6 cellular contexts compared by ENCODE assay signal in genomic region chr10:44249933-44250332, GRCh38.
DNase-seq lines count a peak whose midpoint lies in the region; ATAC-seq, FAIRE-seq and TF ChIP-seq lines count a peak whose summit lies in the region.
"Not testable (repeated sequence)": the region's sequence is repeated elsewhere in the genome, so short reads cannot be mapped to it uniquely, and the experiment has no call there.

No MANE protein-coding gene starts in this region.

- H3K9ac ChIP-seq in ES-I3 (ENCODE audit: low read depth, low read length) = peak overlapping the region; percentile 55; the same call in 1 of the 2 replicates
- H3K9ac ChIP-seq in HUES6 (ENCODE audit: low read length); OCI-LY3 (ENCODE audit: low read length); H1 (replicated peaks in 1 of 4; ENCODE audit: extremely low read depth in 1 of 4, low read depth in 3 of 4, low read length in 3 of 4); HepG2 (ENCODE audit: insufficient read depth, low read depth, low read length); neuronal stem cell (ENCODE audit: low read depth, low read length, poor library complexity): not testable (repeated sequence)

- not testable (repeated sequence) for H3K27ac ChIP-seq in HUES6 (ENCODE audit: low read depth, low read length); OCI-LY3 (ENCODE audit: low read length); H1 (ENCODE audit: low read depth, low read length); HepG2 (ENCODE audit: extremely low read length, insufficient read depth, low read length); neuronal stem cell (replicated peaks; ENCODE audit: low read length)

- TF ChIP-seq POLR2A in H1 (IDR thresholded peaks at IDR 0.05; ENCODE audit: control extremely low read depth in 1 of 2, low read depth in 2 of 2, low read length in 2 of 2); HepG2 (IDR thresholded peaks at IDR 0.05; ENCODE audit: insufficient read depth in 1 of 2, low read depth in 2 of 2, low read length in 2 of 2): not testable (repeated sequence)

- H3K18ac ChIP-seq in H1 (ENCODE audit: extremely low read depth, low read length) = peak overlapping the region; percentile 19; the same call in 1 of the 2 replicates
- not testable (repeated sequence) for H3K18ac ChIP-seq in neuronal stem cell (ENCODE audit: low read length)

- peak overlapping the region; percentile 20; the same call in 1 of the 2 replicates for H3K4me2 ChIP-seq in OCI-LY3 (ENCODE audit: low read length)
- H3K4me2 ChIP-seq in H1 (ENCODE audit: insufficient read depth in 1 of 2, low read depth in 2 of 2, low read length in 2 of 2); HepG2 (ENCODE audit: low read depth, low read length); neuronal stem cell (ENCODE audit: insufficient read depth, low read length, poor library complexity, severe bottlenecking): not testable (repeated sequence)

- POLR2A ChIA-PET in H1 (lab: Charles Lee; ENCODE audit: partially characterized antibody) = not testable (repeated sequence)
- POLR2A ChIA-PET in HepG2 (lab: Yijun Ruan, JAX) = interaction anchor here (1.1 to 1.7 kb wide), 3 partner anchors 8 to 729 kb away, joined by 3 to 6 read pairs (median 4); partner anchors contain the start of gene DEPP1

- H3K79me1 ChIP-seq in H1 (ENCODE audit: low read depth, low read length); neuronal stem cell (ENCODE audit: low read depth, low read length): not testable (repeated sequence)

- not testable (repeated sequence) for H4K91ac ChIP-seq in H1 (replicated peaks; ENCODE audit: insufficient read length, low read length); neuronal stem cell (ENCODE audit: low read depth, low read length, poor library complexity)

- TF ChIP-seq EP300 in H1 (IDR thresholded peaks at IDR 0.05; ENCODE audit: borderline replicate concordance in 1 of 2, low read depth in 2 of 2, low read length in 2 of 2); HepG2 (IDR thresholded peaks at IDR 0.05; ENCODE audit: low read depth in 2 of 2, low read length in 2 of 2); HepG2 (CRISPR knock-in tag; IDR thresholded peaks at IDR 0.05; ENCODE audit: borderline replicate concordance): not testable (repeated sequence)

- peak overlapping the region; percentile 36; the same call in 1 of the 2 replicates for H3K4me3 ChIP-seq in HUES6 (ENCODE audit: low read depth, low read length)
- not testable (repeated sequence) for H3K4me3 ChIP-seq in OCI-LY3 (ENCODE audit: low read length); H1 (ENCODE audit: extremely low read depth in 1 of 4, insufficient read depth in 2 of 4, low read depth in 3 of 4, low read length in 4 of 4); HepG2 (replicated peaks in 1 of 3; ENCODE audit: insufficient read depth in 1 of 3, low read depth in 2 of 3, low read length in 3 of 3); neuronal stem cell (ENCODE audit: low read length in 2 of 2)

- not testable (repeated sequence) for H2BK5ac ChIP-seq in H1 (ENCODE audit: low read depth, low read length); neuronal stem cell (ENCODE audit: low read length)

- TF ChIP-seq RAD21 in H1 (IDR thresholded peaks at IDR 0.05 in 1 of 2, conservative IDR thresholded peaks at IDR 0.05 in 1 of 2; ENCODE audit: low read depth in 2 of 2, low read length in 2 of 2); HepG2 (CRISPR knock-in tag; IDR thresholded peaks at IDR 0.05): not testable (repeated sequence)

- not testable (repeated sequence) for H4K5ac ChIP-seq in H1 (ENCODE audit: insufficient read length, low read depth, low read length)

- H3K23ac ChIP-seq in H1 (ENCODE audit: insufficient read length); neuronal stem cell (ENCODE audit: low read depth, low read length, poor library complexity): not testable (repeated sequence)

- H3K4ac ChIP-seq in H1 (replicated peaks; ENCODE audit: insufficient read length, low read depth, low read length); neuronal stem cell (ENCODE audit: low read length): not testable (repeated sequence)

- intact Hi-C loops in HepG2 (cut with micrococcal nuclease; ENCODE audit: unreplicated experiment) = loop anchor here (10.0 kb wide), 1 partner anchor 385 kb away; no protein-coding TSS in a partner anchor

- not testable (repeated sequence) for H3K56ac ChIP-seq in H1 (replicated peaks; ENCODE audit: insufficient read length, low read depth, low read length)

- peak overlapping the region; percentile 39; the same call in 1 of the 2 replicates for H2BK12ac ChIP-seq in H1 (ENCODE audit: low read depth, low read length)
- H2BK12ac ChIP-seq in neuronal stem cell (ENCODE audit: low read length) = not testable (repeated sequence)

- H2AK5ac ChIP-seq in H1 (ENCODE audit: low read depth, low read length); neuronal stem cell (ENCODE audit: low read depth, low read length): not testable (repeated sequence)

- not testable (repeated sequence) for FAIRE-seq in H1 (lab: Jason Lieb, UNC); HepG2 (lab: Jason Lieb, UNC)

- not testable (repeated sequence) for ATAC-seq in HepG2

- H2BK15ac ChIP-seq in H1 (ENCODE audit: low read length); neuronal stem cell (ENCODE audit: low read length): not testable (repeated sequence)

- CTCF ChIA-PET in H1 (lab: Charles Lee; ENCODE audit: partially characterized antibody) = interaction anchor here (1.0 to 1.4 kb wide), 4 partner anchors 8 to 60 kb away, joined by 3 to 5 read pairs (median 4); no protein-coding TSS in a partner anchor
- CTCF ChIA-PET in HepG2 (lab: Yijun Ruan, JAX; ENCODE audit: low intra/inter-chr PET ratio, low total read pairs) = not testable (repeated sequence)

- not testable (repeated sequence) for BruUV-seq in HepG2 (replicated peaks; lab: Mats Ljungman, UMichigan)

- H3K9me3 ChIP-seq in ES-I3 (ENCODE audit: control insufficient read depth, insufficient read depth, low read length); HUES6 (ENCODE audit: control insufficient read depth, insufficient read depth, low read depth, low read length); OCI-LY3 (ENCODE audit: insufficient read depth, low read length); H1 (ENCODE audit: insufficient read depth in 2 of 2, low read depth in 1 of 2, low read length in 1 of 2); HepG2 (ENCODE audit: low read length); neuronal stem cell (replicated peaks in 1 of 2; ENCODE audit: control insufficient read depth in 2 of 2, insufficient read depth in 1 of 2, low read depth in 1 of 2, low read length in 2 of 2): not testable (repeated sequence)

- not testable (repeated sequence) for DNase-seq in H1 (ENCODE audit: low read depth in 1 of 2, low spot score in 2 of 2); HepG2 (ENCODE audit: low spot score); neuronal stem cell (ENCODE audit: low spot score)

- not testable (repeated sequence) for H3K79me2 ChIP-seq in OCI-LY3 (ENCODE audit: low read length); H1 (ENCODE audit: control insufficient read depth in 1 of 2, insufficient read depth in 2 of 2, low read length in 2 of 2); HepG2 (ENCODE audit: insufficient read depth, low read length)

- not testable (repeated sequence) for H2BK120ac ChIP-seq in H1 (replicated peaks; ENCODE audit: low read depth, low read length); neuronal stem cell (ENCODE audit: low read depth, low read length)

- WGBS in H1 (ENCODE audit: extremely low coverage in 1 of 2, insufficient coverage in 1 of 2, insufficient read length in 1 of 2, insufficient replicate concordance in 2 of 2, low coverage in 1 of 2, low lambda C conversion rate in 2 of 2, missing lambda C conversion rate in 1 of 2), 2 experiments = 85% methylated on average over 4 of the region's 7 CpGs; no CpG with 5 or more reads in 1 of the 2 experiments
- 98% methylated on average over 5 of the region's 7 CpGs for WGBS in HepG2 (ENCODE audit: low lambda C conversion rate)
- no CpG with 5 or more reads among the region's 7 CpGs for WGBS in neuronal stem cell (ENCODE audit: extremely low coverage in 2 of 2, insufficient read length in 2 of 2, insufficient replicate concordance in 1 of 2), 2 donors

- in situ Hi-C loops in HepG2 (cut with HindIII; ENCODE audit: extremely low pct_ligation_motif_present, low pct_unique_long_range_greater_than_20kb) = not testable (repeated sequence)

- TF ChIP-seq CTCF in OCI-LY3 (IDR thresholded peaks at IDR 0.05; ENCODE audit: low read depth, low read length); H1 (IDR thresholded peaks at IDR 0.05; ENCODE audit: control extremely low read depth in 1 of 3, insufficient read depth in 1 of 3, low read depth in 1 of 3, low read length in 3 of 3); HepG2 (CRISPR knock-in tag; IDR thresholded peaks at IDR 0.05): not testable (repeated sequence)

- H2AFZ ChIP-seq in OCI-LY3 (ENCODE audit: low read depth, low read length); HepG2 (ENCODE audit: low read length): not testable (repeated sequence)
- peak overlapping the region; percentile 93 for H2AFZ ChIP-seq in H1 (ENCODE audit: low read length)
- peak overlapping the region; percentile 35 for H2AFZ ChIP-seq in neuronal stem cell (ENCODE audit: low read length)

- not testable (repeated sequence) for H3K23me2 ChIP-seq in H1 (ENCODE audit: low read depth, low read length)

- H3K4me1 ChIP-seq in ES-I3 (ENCODE audit: insufficient read depth, low read length); HUES6 (ENCODE audit: control insufficient read depth, insufficient read depth, low read length); OCI-LY3 (ENCODE audit: low read length); H1 (replicated peaks in 1 of 4; ENCODE audit: control insufficient read depth in 3 of 4, insufficient read depth in 4 of 4, low read length in 3 of 4); neuronal stem cell (ENCODE audit: control insufficient read depth in 2 of 2, insufficient read depth in 1 of 2, low read depth in 1 of 2, low read length in 2 of 2): not testable (repeated sequence)
- H3K4me1 ChIP-seq in HepG2 (ENCODE audit: insufficient read depth, low read length) = peaks cover 56% of the 10 kb centered on the region

- H3K36me3 ChIP-seq in ES-I3 (ENCODE audit: insufficient read depth, low read length); HUES6 (ENCODE audit: control insufficient read depth, insufficient read depth, low read length); OCI-LY3 (replicated peaks; ENCODE audit: low read depth, low read length); H1 (ENCODE audit: control insufficient read depth in 2 of 4, insufficient read depth in 4 of 4, low read length in 3 of 4); HepG2 (replicated peaks in 1 of 2; ENCODE audit: control insufficient read depth in 1 of 2, insufficient read depth in 2 of 2, low read length in 2 of 2); neuronal stem cell (replicated peaks in 1 of 2; ENCODE audit: control insufficient read depth in 2 of 2, insufficient read depth in 2 of 2, low read length in 2 of 2): not testable (repeated sequence)

- not testable (repeated sequence) for H3K14ac ChIP-seq in H1 (ENCODE audit: insufficient read length); neuronal stem cell (ENCODE audit: low read length)

- H3K27me3 ChIP-seq in HUES6 (ENCODE audit: control insufficient read depth, insufficient read depth, low read length); OCI-LY3 (ENCODE audit: low read depth, low read length); H1 (replicated peaks in 1 of 4; ENCODE audit: control insufficient read depth in 3 of 4, extremely low read depth in 1 of 4, insufficient read depth in 3 of 4, low read length in 3 of 4); HepG2 (ENCODE audit: control insufficient read depth in 1 of 2, insufficient read depth in 2 of 2, low read length in 2 of 2); neuronal stem cell (ENCODE audit: control insufficient read depth in 3 of 3, insufficient read depth in 3 of 3, low read depth in 1 of 3, low read length in 3 of 3): not testable (repeated sequence)

- 0 out of 2 replicates have a peak overlapping the region, but pooled peaks have one; percentile 48 for H2BK20ac ChIP-seq in H1 (ENCODE audit: low read length)

- not testable (repeated sequence) for H4K20me1 ChIP-seq in OCI-LY3 (ENCODE audit: insufficient read depth, low read length); H1 (replicated peaks in 1 of 2; ENCODE audit: control insufficient read depth in 1 of 2, insufficient read depth in 2 of 2, low read length in 2 of 2); HepG2 (ENCODE audit: insufficient read depth, low read length)

- H4K8ac ChIP-seq in H1 (ENCODE audit: extremely low read depth, insufficient read depth, low read length) = peak overlapping the region; percentile 77; the same call in 1 of the 2 replicates
- not testable (repeated sequence) for H4K8ac ChIP-seq in neuronal stem cell (ENCODE audit: low read depth, low read length)
